33 cellular contexts compared by ENCODE assay signal in the genomic region with DNA sequence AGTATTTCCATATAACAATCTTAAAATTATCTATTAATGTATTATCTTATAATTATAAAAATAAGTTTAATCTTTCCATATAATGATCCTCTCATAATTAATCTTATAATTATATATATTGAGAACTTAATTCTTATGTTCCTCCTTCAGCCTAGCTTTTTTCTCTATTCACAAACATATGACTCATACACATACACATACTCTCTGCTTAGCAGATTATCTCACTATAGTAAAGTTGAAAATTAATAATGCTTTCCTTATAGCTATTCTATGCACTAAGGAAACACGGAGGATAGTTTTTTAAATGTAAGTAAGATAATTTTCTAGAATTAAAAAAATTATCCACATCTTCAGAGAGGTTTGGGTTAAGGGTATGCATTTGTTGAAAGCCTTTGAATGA. TPM values are rescaled to one million over a fixed set of nuclear protein-coding genes. Genes with fewer than 3 reads are reported as not detected.
DNase-seq lines count a peak whose midpoint lies in the region; ATAC-seq and TF ChIP-seq lines count a peak whose summit lies in the region.
"Had no signal": no experiment of that assay in that cellular context is flagged by ENCODE, and none has a peak within 500 bp of the region (broad histone marks: within the 10 kb centered on the region; RNA-seq: fewer than 3 reads in every experiment).

No MANE protein-coding gene starts in this region.

- H3K36me3 Mint-ChIP-seq in neural progenitor cell: no peaks in the 10 kb centered on the region
- H3K36me3 Mint-ChIP-seq: activated naive CD4-positive, alpha-beta T cell treated with anti-CD3 and anti-CD28 coated beads, Interleukin-2, amount 10 ng/mL, durations not matched to agents 7 days and 5 days; CD4-positive, alpha-beta memory T cell had no signal

- intact Hi-C loops in PC-3 (cut with micrococcal nuclease): no loop called here

- H3K27ac ChIP-seq in PC-3 (ENCODE audit: low read length) (no peak overlapping the region), foreskin keratinocyte (no peak overlapping the region), neural progenitor cell (no peak overlapping the region)
- H3K27ac ChIP-seq: adrenal gland, esophagus muscularis mucosa, heart left ventricle, PC-9, thoracic aorta had no signal

- no peaks in the 10 kb centered on the region for H4K20me1 ChIP-seq in PC-3 (ENCODE audit: low read length)
- no peaks in the 10 kb centered on the region for H4K20me1 ChIP-seq in neural progenitor cell (ENCODE audit: low read depth)

- H3K27me3 Mint-ChIP-seq in neural progenitor cell (ENCODE audit: insufficient read depth, low read depth): no peaks in the 10 kb centered on the region
- H3K27me3 Mint-ChIP-seq: activated CD4-positive, alpha-beta memory T cell treated with anti-CD3 and anti-CD28 coated beads, Interleukin-2, amount 10 ng/mL, durations not matched to agents 7 days and 5 days; B cell; CD4-positive, alpha-beta memory T cell; central memory CD8-positive, alpha-beta T cell; effector memory CD8-positive, alpha-beta T cell had no signal

- ATAC-seq in GM18511 (IDR thresholded peaks at IDR 0.05; ENCODE audit: unreplicated experiment) (peak; percentile 43), HG02798 (IDR thresholded peaks at IDR 0.05; ENCODE audit: poor library complexity, unreplicated experiment) (peak; percentile 27), PC-3 (peak; percentile 65), foreskin keratinocyte (peak; percentile 55)
- ATAC-seq: activated T-helper 17 cell treated with anti-CD3 and anti-CD28 coated beads, Interleukin-2, amount 50 U/mL, for 72 hours; effector memory CD8-positive, alpha-beta T cell; heart left ventricle; left ventricle myocardium superior; stimulated activated naive CD8-positive, alpha-beta T cell treated with anti-CD3 and anti-CD28 coated beads, Interleukin-15, Interleukin-2, amounts not matched to agents 100 U/mL and 50 U/mL, for 24 hours had no signal

- no peaks in the 10 kb centered on the region for H3K27me3 ChIP-seq in PC-3 (ENCODE audit: low read length)
- no peaks in the 10 kb centered on the region for H3K27me3 ChIP-seq in foreskin keratinocyte
- H3K27me3 ChIP-seq in neural progenitor cell: no peaks in the 10 kb centered on the region
- H3K27me3 ChIP-seq: adrenal gland, esophagus muscularis mucosa, heart left ventricle had no signal

- H3K4me1 Mint-ChIP-seq in neural progenitor cell: peaks cover 3% of the 10 kb centered on the region
- H3K4me1 Mint-ChIP-seq: activated CD4-positive, alpha-beta memory T cell treated with anti-CD3 and anti-CD28 coated beads, Interleukin-2, amount 10 ng/mL, durations not matched to agents 7 days and 5 days; activated naive CD4-positive, alpha-beta T cell treated with anti-CD3 and anti-CD28 coated beads, Interleukin-2, amount 10 ng/mL, durations not matched to agents 7 days and 5 days had no signal

- TF ChIP-seq CTCF in PC-3 (conservative IDR thresholded peaks at IDR 0.05; ENCODE audit: low read depth, low read length) (no peak), foreskin keratinocyte (conservative IDR thresholded peaks at IDR 0.05) (no peak), neural progenitor cell (IDR thresholded peaks at IDR 0.05) (no peak)

- no peaks in the 10 kb centered on the region for H3K9me2 ChIP-seq in PC-3 (replicated peaks; ENCODE audit: low read length)

- BruUV-seq in PC-3 (replicated peaks; lab: Mats Ljungman, UMichigan): no TSS peak

- POLR2A ChIA-PET in PC-3 (lab: Charles Lee; ENCODE audit: unreplicated experiment): no interaction called here

- no peaks in the 10 kb centered on the region for H3K4me1 ChIP-seq in PC-3 (ENCODE audit: insufficient read depth, low read length)
- H3K4me1 ChIP-seq in foreskin keratinocyte: no peaks in the 10 kb centered on the region
- H3K4me1 ChIP-seq in neural progenitor cell: no peaks in the 10 kb centered on the region
- H3K4me1 ChIP-seq: adrenal gland, heart left ventricle had no signal

- H3K27ac Mint-ChIP-seq in neural progenitor cell: no peak overlapping the region
- H3K27ac Mint-ChIP-seq: activated CD4-positive, alpha-beta memory T cell treated with anti-CD3 and anti-CD28 coated beads, Interleukin-2, amount 10 ng/mL, durations not matched to agents 7 days and 5 days; activated naive CD4-positive, alpha-beta T cell treated with anti-CD3 and anti-CD28 coated beads, Interleukin-2, amount 10 ng/mL, durations not matched to agents 7 days and 5 days; activated T-helper 17 cell treated with anti-CD3 and anti-CD28 coated beads, Interleukin-2, amount 50 U/mL, for 72 hours; B cell; CD4-positive, alpha-beta memory T cell; effector memory CD8-positive, alpha-beta T cell; T-helper 2 cell treated with Interferon-gamma antibody and Interleukin-4, amounts not matched to agents 5 μg/mL and 100 μg/mL, for 36 hours had no signal

- H3K9ac ChIP-seq in PC-3 (ENCODE audit: low read length): no peak overlapping the region
- no peak overlapping the region for H3K9ac ChIP-seq in neural progenitor cell

- no peak overlapping the region for H3K4me3 ChIP-seq in PC-3 (ENCODE audit: low read length)
- H3K4me3 ChIP-seq in neural progenitor cell: no peak overlapping the region
- H3K4me3 ChIP-seq: adrenal gland, esophagus muscularis mucosa, heart left ventricle, PC-9, smooth muscle cell, thoracic aorta had no signal

- DNase-seq in PC-3 (no peak), foreskin keratinocyte (no peak), HK-2 (ENCODE audit: unreplicated experiment) (no peak), neural progenitor cell (ENCODE audit: low spot score) (no peak), superior temporal gyrus (ENCODE audit: extremely low spot score) (no peak)
- DNase-seq: ACHN; activated CD4-positive, alpha-beta memory T cell treated with anti-CD3 and anti-CD28 coated beads, Interleukin-2, amount 10 ng/mL, durations not matched to agents 7 days and 5 days; activated CD4-positive, alpha-beta T cell treated with anti-CD3 and anti-CD28 coated beads for 1 hour; activated naive CD4-positive, alpha-beta T cell treated with anti-CD3 and anti-CD28 coated beads, Interleukin-2, amount 10 ng/mL, durations not matched to agents 7 days and 5 days; adrenal gland; CD4-positive, alpha-beta memory T cell; DMS 273 treated with DMSO at 0.1 percent for 48 hours; effector memory CD8-positive, alpha-beta T cell; foreskin fibroblast; heart left ventricle; kidney; left ventricle myocardium superior; NCI-H1048; NCI-H1694; NCI-H524; NK-92 treated with Interleukin-12 subunit alpha and Interleukin-12 subunit beta, amount 100 ng/mL, for 24 hours; PC-9; Right ventricle myocardium superior; stimulated activated naive CD8-positive, alpha-beta T cell treated with anti-CD3 and anti-CD28 coated beads, Interleukin-15, Interleukin-2, amounts not matched to agents 100 U/mL and 50 U/mL, for 24 hours had no signal

- no peaks in the 10 kb centered on the region for H3K9me3 Mint-ChIP-seq in neural progenitor cell
- H3K9me3 Mint-ChIP-seq: activated CD4-positive, alpha-beta memory T cell treated with anti-CD3 and anti-CD28 coated beads, Interleukin-2, amount 10 ng/mL, durations not matched to agents 7 days and 5 days; activated naive CD4-positive, alpha-beta T cell treated with anti-CD3 and anti-CD28 coated beads, Interleukin-2, amount 10 ng/mL, durations not matched to agents 7 days and 5 days; activated T-helper 17 cell treated with anti-CD3 and anti-CD28 coated beads, Interleukin-2, amount 50 U/mL, for 72 hours; central memory CD8-positive, alpha-beta T cell; effector memory CD8-positive, alpha-beta T cell; T-helper 2 cell treated with Interferon-gamma antibody and Interleukin-4, amounts not matched to agents 5 μg/mL and 100 μg/mL, for 36 hours had no signal

- H3K36me3 ChIP-seq in PC-3 (ENCODE audit: low read depth, low read length) (no peaks in the 10 kb centered on the region), neural progenitor cell (no peaks in the 10 kb centered on the region)
- H3K36me3 ChIP-seq: adrenal gland, esophagus muscularis mucosa, heart left ventricle, thoracic aorta had no signal

- CTCF ChIA-PET in PC-3 (lab: Charles Lee): no interaction called here

- H3F3A ChIP-seq in PC-3 (ENCODE audit: low read length, unreplicated experiment): no peaks in the 10 kb centered on the region
- H3F3A ChIP-seq in neural progenitor cell (ENCODE audit: low read depth): peaks cover 19% of the 10 kb centered on the region

- no peak overlapping the region for H2AFZ ChIP-seq in PC-3 (ENCODE audit: low read length)
- H2AFZ ChIP-seq in neural progenitor cell (replicated peaks): no peak overlapping the region
- H2AFZ ChIP-seq: PC-9 had no signal

- no peak overlapping the region for H3K4me3 Mint-ChIP-seq in neural progenitor cell
- H3K4me3 Mint-ChIP-seq: activated CD4-positive, alpha-beta memory T cell treated with anti-CD3 and anti-CD28 coated beads, Interleukin-2, amount 10 ng/mL, durations not matched to agents 7 days and 5 days; activated naive CD4-positive, alpha-beta T cell treated with anti-CD3 and anti-CD28 coated beads, Interleukin-2, amount 10 ng/mL, durations not matched to agents 7 days and 5 days; activated T-helper 17 cell treated with anti-CD3 and anti-CD28 coated beads, Interleukin-2, amount 50 U/mL, for 72 hours; B cell; CD4-positive, alpha-beta memory T cell; central memory CD8-positive, alpha-beta T cell; T-helper 2 cell treated with Interferon-gamma antibody and Interleukin-4, amounts not matched to agents 5 μg/mL and 100 μg/mL, for 36 hours had no signal

- H3K4me2 ChIP-seq in PC-3 (ENCODE audit: low read length) (no peak overlapping the region), neural progenitor cell (no peak overlapping the region)
- H3K4me2 ChIP-seq: PC-9, smooth muscle cell had no signal

- H3K9me3 ChIP-seq in PC-3 (ENCODE audit: low read length) (no peaks in the 10 kb centered on the region), neural progenitor cell (ENCODE audit: low read depth) (no peaks in the 10 kb centered on the region)
- H3K9me3 ChIP-seq: adrenal gland, esophagus muscularis mucosa, heart left ventricle, thoracic aorta had no signal

- H3K79me2 ChIP-seq in PC-3 (ENCODE audit: low read length): no peaks in the 10 kb centered on the region
- H3K79me2 ChIP-seq in neural progenitor cell (ENCODE audit: low read depth): no peaks in the 10 kb centered on the region

RNA-seq across cellular contexts. Expression of a gene that starts 47.7 kb away (rescaled TPM):
- 13.9 and 14.0 TPM in 2 replicates for total RNA-seq in PC-3 (2014; rRNA removed)
- 12.3 and 12.9 TPM in 2 replicates for total RNA-seq in foreskin keratinocyte
- polyA plus RNA-seq in foreskin keratinocyte: 1.2 and 1.3 TPM in 2 replicates
- 3.0 and 5.3 TPM in 2 replicates for total RNA-seq in neural progenitor cell (ENCODE audit: low replicate concordance)
- total RNA-seq: activated CD4-positive, alpha-beta memory T cell treated with anti-CD3 and anti-CD28 coated beads, Interleukin-2, amount 10 ng/mL, durations not matched to agents 7 days and 5 days had no signal
- polyA plus RNA-seq: CD4-positive, alpha-beta memory T cell had no signal
